Comparison of ENCODE assay signal across 10 cellular contexts in the genomic region with DNA sequence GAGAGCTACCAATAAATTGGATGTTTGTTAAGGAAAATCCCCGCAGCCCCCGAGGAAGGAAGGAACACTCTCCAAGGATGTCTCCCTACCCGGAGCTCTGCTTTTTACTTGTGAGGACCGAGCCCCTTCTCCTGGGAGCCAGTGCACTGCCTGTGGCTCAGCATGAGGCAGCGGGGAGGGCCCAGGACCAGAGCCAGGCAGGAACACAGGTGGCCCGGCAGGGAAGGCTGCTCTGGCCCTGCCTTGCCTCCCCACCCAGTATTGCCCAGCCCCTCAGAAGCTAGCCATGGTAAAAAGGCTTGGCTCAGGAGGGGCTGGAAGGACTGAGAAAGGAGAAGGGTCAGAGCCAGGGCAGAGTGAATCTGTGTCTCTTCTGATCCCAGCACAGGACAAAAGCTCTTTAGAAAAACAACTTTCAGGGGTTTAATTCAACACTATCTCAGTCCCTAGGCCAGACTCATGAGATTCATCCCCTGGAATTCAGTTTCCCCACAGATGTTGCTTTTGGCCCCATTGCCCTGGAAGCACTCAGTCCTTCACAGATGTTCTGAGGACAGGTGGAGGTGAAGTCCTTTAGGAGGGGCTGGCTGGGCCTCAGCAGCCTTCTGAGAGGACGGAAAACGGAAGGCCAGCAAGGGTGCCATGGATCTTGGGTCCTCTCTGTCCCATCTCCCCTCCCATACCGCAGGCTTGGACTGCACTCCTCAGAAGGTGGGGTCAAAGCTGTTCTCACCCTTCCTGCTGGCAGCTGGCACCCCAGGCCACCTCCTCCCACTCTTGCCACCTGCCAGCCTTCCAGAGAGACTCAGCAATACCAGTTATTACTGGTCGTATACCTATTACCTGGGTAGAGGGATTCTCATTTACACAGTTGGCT.
DNase-seq lines count a peak whose midpoint lies in the region; TF ChIP-seq lines count a peak whose summit lies in the region.
"Had no signal": no experiment of that assay in that cellular context is flagged by ENCODE, and none has a peak within 500 bp of the region (broad histone marks: within the 10 kb centered on the region; RNA-seq: fewer than 3 reads in every experiment).

No MANE protein-coding gene starts in this region.

- H3K9me3 ChIP-seq in colonic mucosa (no peaks in the 10 kb centered on the region), parathyroid adenoma (ENCODE audit: control insufficient read depth, low read length) (no peaks in the 10 kb centered on the region)
- H3K9me3 ChIP-seq: A549 had no signal

- no peak overlapping the region for H3K27ac ChIP-seq in colonic mucosa
- peak overlapping the region; percentile 66 for H3K27ac ChIP-seq in parathyroid adenoma
- H3K27ac ChIP-seq: A549 had no signal

- peak overlapping the region; percentile 42 for H2AFZ ChIP-seq in parathyroid adenoma

- H3K27me3 ChIP-seq in colonic mucosa (no peaks in the 10 kb centered on the region), parathyroid adenoma (ENCODE audit: control insufficient read depth, insufficient read depth, low read length) (no peaks in the 10 kb centered on the region)

- H3K79me2 ChIP-seq in parathyroid adenoma = no peaks in the 10 kb centered on the region

- TF ChIP-seq CTCF in colonic mucosa (IDR thresholded peaks at IDR 0.05) (no peak), parathyroid adenoma (IDR thresholded peaks at IDR 0.05) (no peak)

- H3K4me1 ChIP-seq in colonic mucosa (no peaks in the 10 kb centered on the region), parathyroid adenoma (peaks cover 33% of the 10 kb centered on the region)
- H3K4me1 ChIP-seq: A549 had no signal

- no peaks in the 10 kb centered on the region for H3K36me3 ChIP-seq in colonic mucosa
- H3K36me3 ChIP-seq in parathyroid adenoma (ENCODE audit: control insufficient read depth, insufficient read depth, low read length) = no peaks in the 10 kb centered on the region

- H3K9ac ChIP-seq in colonic mucosa (ENCODE audit: low read depth in 2 of 2, low read length in 2 of 2) (no peak overlapping the region), parathyroid adenoma (no peak overlapping the region)

- intact Hi-C loops in colonic mucosa (cut with DNase I) = no loop called here

- DNase-seq in colonic mucosa = peak; percentile 9
- peak; percentile 69 for DNase-seq in mesenteric fat pad (ENCODE audit: low spot score)
- DNase-seq in NCI-H1048 (lab: John Stamatoyannopoulos, UW) = no peak
- no peak for DNase-seq in NCI-H524 (lab: John Stamatoyannopoulos, UW)
- no peak for DNase-seq in epidermal melanocyte (ENCODE audit: insufficient read length, low spot score)
- DNase-seq: CD8-positive, alpha-beta memory T cell; DMS53; IMR-90 had no signal

- H3K4me3 ChIP-seq in colonic mucosa = no peak overlapping the region
- no peak overlapping the region for H3K4me3 ChIP-seq in parathyroid adenoma (ENCODE audit: low read depth, low read length)
- H3K4me3 ChIP-seq: A549 had no signal

- no peak overlapping the region for H3K4me2 ChIP-seq in parathyroid adenoma (ENCODE audit: low read length)

Comparison
In these comparisons a context has a peak if more than half of its experiments do, and no peak if none do; other contexts are left out.
1. DNase-seq: peak in colonic mucosa (single experiment) and mesenteric fat pad (single experiment); none in NCI-H1048 (single experiment), NCI-H524 (0 of 2) and epidermal melanocyte (single experiment).